10 cellular contexts compared by ENCODE assay signal in the genomic region with DNA sequence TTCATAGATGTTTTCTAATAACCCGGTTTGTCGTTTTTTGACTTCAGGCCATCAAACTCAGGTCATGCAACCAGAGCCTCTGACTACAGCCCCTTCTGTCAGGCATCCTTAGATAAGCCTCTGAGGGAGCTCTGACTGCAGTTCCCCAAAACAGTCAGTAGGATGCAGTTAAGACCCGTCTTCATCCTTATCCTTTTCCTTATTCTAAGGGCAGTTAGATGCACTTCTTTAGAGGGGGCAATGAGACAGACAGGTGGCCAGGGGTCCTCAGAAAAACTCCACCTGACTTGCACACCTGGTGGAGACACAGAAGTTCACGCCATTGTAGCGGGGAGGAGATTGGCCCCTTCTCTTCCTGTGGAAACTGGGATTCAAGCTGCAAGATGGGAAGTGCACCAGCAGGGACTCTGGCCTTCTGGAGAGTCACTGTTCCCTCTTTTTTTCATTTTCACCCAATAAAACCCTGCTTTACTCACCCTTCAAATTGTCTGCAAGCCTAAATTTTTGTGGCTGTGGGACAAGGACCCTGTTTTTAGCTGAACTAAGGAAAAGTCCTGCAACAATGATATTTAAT.
DNase-seq lines count a peak whose midpoint lies in the region; ATAC-seq and TF ChIP-seq lines count a peak whose summit lies in the region.
"Had no signal": no experiment of that assay in that cellular context is flagged by ENCODE, and none has a peak within 500 bp of the region (broad histone marks: within the 10 kb centered on the region; RNA-seq: fewer than 3 reads in every experiment).

No MANE protein-coding gene starts in this region.

- no peak overlapping the region for H2AFZ ChIP-seq in OCI-LY3 (ENCODE audit: low read depth, low read length)

- no peaks in the 10 kb centered on the region for H3K79me2 ChIP-seq in OCI-LY3 (ENCODE audit: low read length)

- H3K36me3 ChIP-seq in A673 (ENCODE audit: insufficient read depth, low read length, poor library complexity, severe bottlenecking), result no peaks in the 10 kb centered on the region
- H3K36me3 ChIP-seq in OCI-LY3 (replicated peaks; ENCODE audit: low read depth, low read length), result no peaks in the 10 kb centered on the region

- TF ChIP-seq CTCF in A673 (conservative IDR thresholded peaks at IDR 0.05; ENCODE audit: low read depth, low read length), result peak; percentile 55
- peak; percentile 18 for TF ChIP-seq CTCF in OCI-LY3 (IDR thresholded peaks at IDR 0.05; ENCODE audit: low read depth, low read length)
- peak; percentile 61 for TF ChIP-seq CTCF in fibroblast of the aortic adventitia (IDR thresholded peaks at IDR 0.05; ENCODE audit: insufficient read depth, low read length)

- POLR2A ChIA-PET in A673 (lab: Charles Lee; ENCODE audit: low non-redundant PET), result no interaction called here

- H3K4me1 ChIP-seq in A673 (ENCODE audit: insufficient read depth, low read length, poor library complexity, severe bottlenecking) (no peaks in the 10 kb centered on the region), OCI-LY3 (ENCODE audit: low read length) (no peaks in the 10 kb centered on the region)

- BruUV-seq in A673 (replicated peaks; lab: Mats Ljungman, UMichigan), result no TSS peak

- intact Hi-C loops in A673 (cut with micrococcal nuclease; ENCODE audit: unreplicated experiment), result loop anchor here (10.0 kb wide), 1 partner anchor 186 kb away; no protein-coding TSS in a partner anchor

- no peaks in the 10 kb centered on the region for H3K9me3 ChIP-seq in A673 (ENCODE audit: low read depth, low read length, poor library complexity, severe bottlenecking)
- H3K9me3 ChIP-seq in OCI-LY3 (ENCODE audit: insufficient read depth, low read length), result no peaks in the 10 kb centered on the region

- H4K20me1 ChIP-seq in OCI-LY3 (ENCODE audit: insufficient read depth, low read length), result no peaks in the 10 kb centered on the region

- no peak overlapping the region for H3K4me2 ChIP-seq in OCI-LY3 (ENCODE audit: low read length)

- no peaks in the 10 kb centered on the region for H3K27me3 ChIP-seq in A673 (replicated peaks; ENCODE audit: insufficient read depth, low read depth, low read length, poor library complexity)
- H3K27me3 ChIP-seq in OCI-LY3 (ENCODE audit: low read depth, low read length), result no peaks in the 10 kb centered on the region

- no peak for TF ChIP-seq POLR2A in GM18505 (IDR thresholded peaks at IDR 0.05; ENCODE audit: borderline replicate concordance, extremely low read depth, insufficient read depth, insufficient read length)

- no peak overlapping the region for H3K9ac ChIP-seq in OCI-LY3 (ENCODE audit: low read length)

- CTCF ChIA-PET in A673 (lab: Charles Lee), result no interaction called here

- H3K27ac ChIP-seq in A673 (ENCODE audit: low read depth, low read length, poor library complexity, severe bottlenecking) (no peak overlapping the region), OCI-LY3 (ENCODE audit: low read length) (no peak overlapping the region)
- H3K27ac ChIP-seq: epithelial cell of prostate had no signal

- H3K4me3 ChIP-seq in A673 (ENCODE audit: low read depth, low read length, poor library complexity, severe bottlenecking) (no peak overlapping the region), OCI-LY3 (ENCODE audit: low read length) (no peak overlapping the region), fibroblast of the aortic adventitia (ENCODE audit: low read depth, low read length) (no peak overlapping the region)

- ATAC-seq in GM19463 (IDR thresholded peaks at IDR 0.05; ENCODE audit: unreplicated experiment) (peak; percentile 56), GM18505 (IDR thresholded peaks at IDR 0.05; ENCODE audit: unreplicated experiment) (no peak)

- DNase-seq in A673 (ENCODE audit: low spot score) (peak; percentile 52), fibroblast of the aortic adventitia (ENCODE audit: low read depth) (peak; percentile 43), epidermal melanocyte (ENCODE audit: insufficient read length, low spot score) (no peak), NCI-H1092 (lab: John Stamatoyannopoulos, UW) (no peak), NCI-H345 treated with DMSO at 0.1 percent for 48 hours (lab: John Stamatoyannopoulos, UW; ENCODE audit: unreplicated experiment) (no peak)
- DNase-seq: stimulated activated CD4-positive, alpha-beta T cell treated with anti-CD3 and anti-CD28 coated beads, Interleukin-2, amount 100 ng/mL, for 48 hours had no signal

Comparison
In these comparisons a context has a peak if more than half of its experiments do, and no peak if none do; other contexts are left out.
1. DNase-seq: peak in A673 (single experiment) and fibroblast of the aortic adventitia (single experiment); none in epidermal melanocyte (single experiment), NCI-H1092 (single experiment) and NCI-H345 treated with DMSO at 0.1 percent for 48 hours (single experiment).
2. Peak in every context shown above with its lines, with median percentiles within 50 percentile points of each other: CTCF ChIP-seq.